In genomic region chr4:72326692-72327632, GRCh38 we compare ENCODE assay signal across 9 cellular contexts.
DNase-seq lines count a peak whose midpoint lies in the region; ATAC-seq, FAIRE-seq and TF ChIP-seq lines count a peak whose summit lies in the region.
"Had no signal": no experiment of that assay in that cellular context is flagged by ENCODE, and none has a peak within 500 bp of the region (broad histone marks: within the 10 kb centered on the region; RNA-seq: fewer than 3 reads in every experiment).

No MANE protein-coding gene starts in this region.

- DNase-seq in NCI-H1417 (lab: John Stamatoyannopoulos, UW) (peak in 2 of 3 experiments; percentile 42 to 47), NCI-H1417 treated with DMSO at 0.1 percent for 48 hours (lab: John Stamatoyannopoulos, UW) (no peak), NCI-H1048 (lab: John Stamatoyannopoulos, UW) (peak; percentile 4), GM12878 (ENCODE audit: low read depth, low spot score) (no peak), HepG2 (ENCODE audit: low spot score) (peak; percentile 33), UCSD-AML1 (lab: John Stamatoyannopoulos, UW; ENCODE audit: unreplicated experiment) (no peak)
- DNase-seq in activated CD4-positive, alpha-beta memory T cell treated with anti-CD3 and anti-CD28 coated beads for 36 hours: no peak
- no peak for DNase-seq in T-helper 2 cell treated with Interferon-gamma antibody and Interleukin-4, amounts not matched to agents 5 μg/mL and 100 μg/mL, for 36 hours (ENCODE audit: low spot score)

- POLR2A ChIA-PET in GM12878 (lab: Charles Lee): no interaction called here
- POLR2A ChIA-PET in HepG2 (lab: Yijun Ruan, JAX): no interaction called here
- POLR2A ChIA-PET in activated CD4-positive, alpha-beta memory T cell treated with anti-CD3 and anti-CD28 coated beads for 36 hours (lab: Charles Lee): interaction anchor here (1.2 kb wide), 1 partner anchor 31 kb away, joined by 3 read pairs; no protein-coding TSS in a partner anchor

- TF ChIP-seq POLR2A in GM12878 (IDR thresholded peaks at IDR 0.05; ENCODE audit: low read depth, low read length) (no peak), HepG2 (IDR thresholded peaks at IDR 0.05; ENCODE audit: insufficient read depth in 1 of 2, low read depth in 2 of 2, low read length in 2 of 2) (no peak)

- H3K27me3 Mint-ChIP-seq in activated CD4-positive, alpha-beta memory T cell treated with anti-CD3 and anti-CD28 coated beads for 36 hours: peaks cover 2% of the 10 kb centered on the region
- H3K27me3 Mint-ChIP-seq in T-helper 2 cell treated with Interferon-gamma antibody and Interleukin-4, amounts not matched to agents 5 μg/mL and 100 μg/mL, for 36 hours (ENCODE audit: low read depth): no peaks in the 10 kb centered on the region

- 0% methylated on average over 2 of the region's 2 CpGs for WGBS in GM12878 (ENCODE audit: insufficient coverage, insufficient replicate concordance, low lambda C conversion rate, missing lambda C conversion rate)
- under 1% methylated on average over 2 of the region's 2 CpGs for whole genome bisulfite sequencing in HepG2 (ENCODE audit: low lambda C conversion rate)

- H3K4me3 ChIP-seq in GM12878 (no peak overlapping the region), HepG2 (replicated peaks in 1 of 3; ENCODE audit: insufficient read depth in 1 of 3, low read depth in 2 of 3, low read length in 3 of 3) (no peak overlapping the region)
- H3K4me3 ChIP-seq: BLaER1 treated with 17β-estradiol and CSF1 and Interleukin-3, amounts not matched to agents 10 nM and 100 nM had no signal

- H3K4me3 Mint-ChIP-seq in activated CD4-positive, alpha-beta memory T cell treated with anti-CD3 and anti-CD28 coated beads for 36 hours: no peak overlapping the region
- no peak overlapping the region for H3K4me3 Mint-ChIP-seq in T-helper 2 cell treated with Interferon-gamma antibody and Interleukin-4, amounts not matched to agents 5 μg/mL and 100 μg/mL, for 36 hours

- no peak overlapping the region for H2AFZ ChIP-seq in GM12878 (ENCODE audit: control insufficient read depth, low read depth, low read length)
- no peak overlapping the region for H2AFZ ChIP-seq in HepG2 (ENCODE audit: low read length)

- CTCF ChIA-PET in GM12878 (lab: Yijun Ruan, JAX) (interaction anchor here (0.7 to 5.1 kb wide), 22 partner anchors 8 to 1100 kb away, joined by 3 to 39 read pairs (median 6); no protein-coding TSS in a partner anchor), HepG2 (lab: Yijun Ruan, JAX; ENCODE audit: low intra/inter-chr PET ratio, low total read pairs) (interaction anchor here (0.9 to 2.9 kb wide), 3 partner anchors 142 to 695 kb away, joined by 4 to 19 read pairs (median 10); no protein-coding TSS in a partner anchor)
- CTCF ChIA-PET in activated CD4-positive, alpha-beta memory T cell treated with anti-CD3 and anti-CD28 coated beads for 36 hours (lab: Charles Lee): interaction anchor here (0.6 to 2.3 kb wide), 14 partner anchors 9 to 744 kb away, joined by 3 to 11 read pairs (median 4); no protein-coding TSS in a partner anchor

- H3K27ac Mint-ChIP-seq in activated CD4-positive, alpha-beta memory T cell treated with anti-CD3 and anti-CD28 coated beads for 36 hours: no peak overlapping the region
- no peak overlapping the region for H3K27ac Mint-ChIP-seq in T-helper 2 cell treated with Interferon-gamma antibody and Interleukin-4, amounts not matched to agents 5 μg/mL and 100 μg/mL, for 36 hours

- no peaks in the 10 kb centered on the region for H3K36me3 Mint-ChIP-seq in activated CD4-positive, alpha-beta memory T cell treated with anti-CD3 and anti-CD28 coated beads for 36 hours
- no peaks in the 10 kb centered on the region for H3K36me3 Mint-ChIP-seq in T-helper 2 cell treated with Interferon-gamma antibody and Interleukin-4, amounts not matched to agents 5 μg/mL and 100 μg/mL, for 36 hours (ENCODE audit: low read depth)

- no peaks in the 10 kb centered on the region for H3K36me3 ChIP-seq in GM12878 (ENCODE audit: control insufficient read depth in 2 of 2, insufficient read depth in 2 of 2, low read length in 1 of 2)
- H3K36me3 ChIP-seq in HepG2 (replicated peaks in 1 of 2; ENCODE audit: control insufficient read depth in 1 of 2, insufficient read depth in 2 of 2, low read length in 2 of 2): no peaks in the 10 kb centered on the region
- H3K36me3 ChIP-seq: BLaER1 treated with 17β-estradiol and CSF1 and Interleukin-3, amounts not matched to agents 10 nM and 100 nM had no signal

- H3K9me3 Mint-ChIP-seq in activated CD4-positive, alpha-beta memory T cell treated with anti-CD3 and anti-CD28 coated beads for 36 hours: no peaks in the 10 kb centered on the region
- no peaks in the 10 kb centered on the region for H3K9me3 Mint-ChIP-seq in T-helper 2 cell treated with Interferon-gamma antibody and Interleukin-4, amounts not matched to agents 5 μg/mL and 100 μg/mL, for 36 hours

- peak; percentile 48; the same call in 2 of the 3 replicates for ATAC-seq in GM12878
- ATAC-seq in HepG2: peak; percentile 49; the same call in 2 of the 3 replicates

- H3K4me1 Mint-ChIP-seq in activated CD4-positive, alpha-beta memory T cell treated with anti-CD3 and anti-CD28 coated beads for 36 hours (ENCODE audit: low read depth): no peaks in the 10 kb centered on the region
- H3K4me1 Mint-ChIP-seq in T-helper 2 cell treated with Interferon-gamma antibody and Interleukin-4, amounts not matched to agents 5 μg/mL and 100 μg/mL, for 36 hours (ENCODE audit: low read depth): no peaks in the 10 kb centered on the region

- H3K9ac ChIP-seq in GM12878 (ENCODE audit: control insufficient read depth, insufficient read depth, low read length): no peak overlapping the region
- no peak overlapping the region for H3K9ac ChIP-seq in HepG2 (ENCODE audit: insufficient read depth, low read depth, low read length)
- H3K9ac ChIP-seq: BLaER1 treated with 17β-estradiol and CSF1 and Interleukin-3, amounts not matched to agents 10 nM and 100 nM had no signal

- in situ Hi-C loops in GM12878 (cut with MboI) (no loop called here), HepG2 (cut with HindIII; ENCODE audit: extremely low pct_ligation_motif_present, low pct_unique_long_range_greater_than_20kb) (loop anchor here (25.0 kb wide), 1 partner anchor 135 kb away; no protein-coding TSS in a partner anchor)

- TF ChIP-seq CTCF in GM12878 (IDR thresholded peaks at IDR 0.05 in 2 of 3, conservative IDR thresholded peaks at IDR 0.05 in 1 of 3; ENCODE audit: control insufficient read depth in 2 of 3, extremely low read depth in 1 of 3, insufficient read depth in 1 of 3, low read depth in 3 of 3, low read length in 3 of 3) (peak; percentile 31 to 43 (median 38); a peak in 4 of 6 replicates), HepG2 (CRISPR knock-in tag; IDR thresholded peaks at IDR 0.05) (peak; percentile 54)

- intact Hi-C loops in GM12878 (cut with micrococcal nuclease; ENCODE audit: unreplicated experiment): loop anchor here (1.0 to 2.0 kb wide), 2 partner anchors 142 to 694 kb away; no protein-coding TSS in a partner anchor
- intact Hi-C loops in HepG2 (cut with micrococcal nuclease; ENCODE audit: unreplicated experiment): loop anchor here (1.0 kb wide), 2 partner anchors 142 to 692 kb away; no protein-coding TSS in a partner anchor
- intact Hi-C loops in activated CD4-positive, alpha-beta memory T cell treated with anti-CD3 and anti-CD28 coated beads for 36 hours (cut with micrococcal nuclease): loop anchor here (1.0 to 10.0 kb wide), 3 partner anchors 142 to 690 kb away; no protein-coding TSS in a partner anchor

- H3K4me2 ChIP-seq in GM12878 (ENCODE audit: control insufficient read depth, insufficient read depth): no peak overlapping the region
- H3K4me2 ChIP-seq in HepG2 (ENCODE audit: low read depth, low read length): no peak overlapping the region
- H3K4me2 ChIP-seq: BLaER1 treated with 17β-estradiol and CSF1 and Interleukin-3, amounts not matched to agents 10 nM and 100 nM had no signal

- no peaks in the 10 kb centered on the region for H4K20me1 ChIP-seq in GM12878 (ENCODE audit: control insufficient read depth, insufficient read depth)
- H4K20me1 ChIP-seq in HepG2 (ENCODE audit: insufficient read depth, low read length): no peaks in the 10 kb centered on the region
- H4K20me1 ChIP-seq: BLaER1 treated with 17β-estradiol and CSF1 and Interleukin-3, amounts not matched to agents 10 nM and 100 nM had no signal

- H3K79me2 ChIP-seq in GM12878 (ENCODE audit: control insufficient read depth, insufficient read depth, low read length) (no peaks in the 10 kb centered on the region), HepG2 (ENCODE audit: insufficient read depth, low read length) (no peaks in the 10 kb centered on the region)

- TF ChIP-seq EP300 in GM12878 (IDR thresholded peaks at IDR 0.05; ENCODE audit: borderline replicate concordance in 1 of 2, control insufficient read depth in 1 of 2, low read depth in 2 of 2, low read length in 2 of 2): no peak
- no peak for TF ChIP-seq EP300 in HepG2 (IDR thresholded peaks at IDR 0.05; ENCODE audit: low read depth in 2 of 2, low read length in 2 of 2)
- no peak for TF ChIP-seq EP300 in HepG2 (CRISPR knock-in tag; IDR thresholded peaks at IDR 0.05; ENCODE audit: borderline replicate concordance)

- no peaks in the 10 kb centered on the region for H3K4me1 ChIP-seq in GM12878 (ENCODE audit: control insufficient read depth, insufficient read depth, low read length)
- H3K4me1 ChIP-seq in HepG2 (ENCODE audit: insufficient read depth, low read length): no peaks in the 10 kb centered on the region
- H3K4me1 ChIP-seq: BLaER1 treated with 17β-estradiol and CSF1 and Interleukin-3, amounts not matched to agents 10 nM and 100 nM had no signal

- H3K27ac ChIP-seq in GM12878 (ENCODE audit: control insufficient read depth, insufficient read depth): no peak overlapping the region
- no peak overlapping the region for H3K27ac ChIP-seq in HepG2 (ENCODE audit: extremely low read length, insufficient read depth, low read length)
- H3K27ac ChIP-seq: BLaER1 treated with 17β-estradiol and CSF1 and Interleukin-3, amounts not matched to agents 10 nM and 100 nM had no signal

- H3K27me3 ChIP-seq in GM12878 (replicated peaks in 1 of 2; ENCODE audit: control insufficient read depth in 2 of 2, insufficient read depth in 2 of 2, low read length in 1 of 2) (no peaks in the 10 kb centered on the region), HepG2 (ENCODE audit: control insufficient read depth in 1 of 2, insufficient read depth in 2 of 2, low read length in 2 of 2) (no peaks in the 10 kb centered on the region; a peak in 1 of 5 replicates)
- H3K27me3 ChIP-seq: BLaER1 treated with 17β-estradiol and CSF1 and Interleukin-3, amounts not matched to agents 10 nM and 100 nM had no signal

- no peaks in the 10 kb centered on the region for H3K9me3 ChIP-seq in GM12878 (replicated peaks; ENCODE audit: control insufficient read depth, insufficient read depth, low read length)
- no peaks in the 10 kb centered on the region for H3K9me3 ChIP-seq in HepG2 (ENCODE audit: low read length)
- H3K9me3 ChIP-seq: BLaER1 treated with 17β-estradiol and CSF1 and Interleukin-3, amounts not matched to agents 10 nM and 100 nM had no signal

- SMC1A ChIA-PET in GM12878 (lab: Charles Lee; ENCODE audit: uncharacterized antibody, unreplicated experiment): interaction anchor here (0.8 to 2.1 kb wide), 10 partner anchors 9 to 1953 kb away, joined by 3 to 6 read pairs (median 4); no protein-coding TSS in a partner anchor

- FAIRE-seq in GM12878 (lab: Jason Lieb, UNC) (peak; percentile 69), HepG2 (lab: Jason Lieb, UNC) (no peak)

- RAD21 ChIA-PET in GM12878 (lab: Charles Lee; ENCODE audit: unreplicated experiment): interaction anchor here (0.9 to 1.4 kb wide), 5 partner anchors 9 to 694 kb away, joined by 4 to 5 read pairs (median 4); no protein-coding TSS in a partner anchor

- TF ChIP-seq RAD21 in GM12878 (IDR thresholded peaks at IDR 0.05; ENCODE audit: insufficient read depth, low read depth, low read length) (peak; percentile 47), HepG2 (CRISPR knock-in tag; IDR thresholded peaks at IDR 0.05) (no peak)

- BruUV-seq in GM12878 (replicated peaks; lab: Mats Ljungman, UMichigan): no TSS peak
- no TSS peak for BruUV-seq in HepG2 (replicated peaks; lab: Mats Ljungman, UMichigan)

Comparison
In these comparisons a context has a peak if more than half of its experiments do, and no peak if none do; other contexts are left out.
1. DNase-seq: peak in NCI-H1417 (2 of 3), NCI-H1048 (single experiment) and HepG2 (single experiment); none in NCI-H1417 treated with DMSO at 0.1 percent for 48 hours (single experiment), GM12878 (single experiment), UCSD-AML1 (single experiment), activated CD4-positive, alpha-beta memory T cell treated with anti-CD3 and anti-CD28 coated beads for 36 hours (single experiment) and T-helper 2 cell treated with Interferon-gamma antibody and Interleukin-4, amounts not matched to agents 5 μg/mL and 100 μg/mL, for 36 hours (single experiment).